3 cellular contexts compared by ENCODE assay signal in the genomic region with DNA sequence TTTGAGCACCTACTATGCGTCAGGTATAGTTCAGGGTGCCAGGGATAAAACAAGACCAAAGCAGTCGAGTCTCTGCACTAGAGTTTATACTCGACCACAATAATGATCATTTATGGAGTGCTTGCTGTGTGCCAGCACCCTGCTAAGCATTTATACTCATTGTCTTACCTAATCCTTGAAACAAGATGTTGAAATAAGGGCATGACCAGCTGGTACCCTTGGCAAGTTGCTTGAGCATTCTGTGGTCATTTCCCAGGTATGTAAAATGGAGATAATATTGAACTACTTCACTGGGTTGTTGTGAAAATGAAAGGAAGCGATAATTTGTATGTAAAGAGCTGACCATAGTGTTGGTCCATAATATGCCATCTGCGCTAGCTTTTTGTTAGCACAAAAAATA.
TF ChIP-seq lines count a peak whose summit lies in the region.

No MANE protein-coding gene starts in this region.

TF ChIP-seq in GM23338, 12 proteins besides CTCF, POLR2A, EP300 and RAD21:
- TF ChIP-seq STAT1 (IDR thresholded peaks at IDR 0.05; ENCODE audit: unreplicated experiment) (no peak), NANOG (IDR thresholded peaks at IDR 0.05; ENCODE audit: borderline replicate concordance) (no peak), ZNF114 (CRISPR knock-in tag; IDR thresholded peaks at IDR 0.05) (no peak)
TF ChIP-seq in GM23338: peak in this region for 0.

TF ChIP-seq in H1, 55 proteins besides CTCF, POLR2A, EP300 and RAD21:
- TF ChIP-seq BACH1 (IDR thresholded peaks at IDR 0.05; ENCODE audit: low read length) (no peak), EZH2 (IDR thresholded peaks at IDR 0.05; ENCODE audit: low read depth, low read length, severe bottlenecking) (no peak), RBBP5 (IDR thresholded peaks at IDR 0.05; ENCODE audit: borderline replicate concordance, low read depth, low read length) (no peak)
- TF ChIP-seq, protein P1, sequence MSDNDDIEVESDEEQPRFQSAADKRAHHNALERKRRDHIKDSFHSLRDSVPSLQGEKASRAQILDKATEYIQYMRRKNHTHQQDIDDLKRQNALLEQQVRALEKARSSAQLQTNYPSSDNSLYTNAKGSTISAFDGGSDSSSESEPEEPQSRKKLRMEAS (IDR thresholded peaks at IDR 0.05), result no peak

TF ChIP-seq in HepG2, 621 proteins besides CTCF, POLR2A, EP300 and RAD21:
- no peak for TF ChIP-seq RBAK (CRISPR knock-in tag; IDR thresholded peaks at IDR 0.05)
- TF ChIP-seq, protein P2, sequence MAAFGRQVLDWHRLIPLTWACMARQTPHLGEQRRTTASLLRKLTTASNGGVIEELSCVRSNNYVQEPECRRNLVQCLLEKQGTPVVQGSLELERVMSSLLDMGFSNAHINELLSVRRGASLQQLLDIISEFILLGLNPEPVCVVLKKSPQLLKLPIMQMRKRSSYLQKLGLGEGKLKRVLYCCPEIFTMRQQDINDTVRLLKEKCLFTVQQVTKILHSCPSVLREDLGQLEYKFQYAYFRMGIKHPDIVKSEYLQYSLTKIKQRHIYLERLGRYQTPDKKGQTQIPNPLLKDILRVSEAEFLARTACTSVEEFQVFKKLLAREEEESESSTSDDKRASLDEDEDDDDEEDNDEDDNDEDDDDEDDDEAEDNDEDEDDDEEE (CRISPR knock-in tag; IDR thresholded peaks at IDR 0.05), result no peak
- TF ChIP-seq, protein P3, sequence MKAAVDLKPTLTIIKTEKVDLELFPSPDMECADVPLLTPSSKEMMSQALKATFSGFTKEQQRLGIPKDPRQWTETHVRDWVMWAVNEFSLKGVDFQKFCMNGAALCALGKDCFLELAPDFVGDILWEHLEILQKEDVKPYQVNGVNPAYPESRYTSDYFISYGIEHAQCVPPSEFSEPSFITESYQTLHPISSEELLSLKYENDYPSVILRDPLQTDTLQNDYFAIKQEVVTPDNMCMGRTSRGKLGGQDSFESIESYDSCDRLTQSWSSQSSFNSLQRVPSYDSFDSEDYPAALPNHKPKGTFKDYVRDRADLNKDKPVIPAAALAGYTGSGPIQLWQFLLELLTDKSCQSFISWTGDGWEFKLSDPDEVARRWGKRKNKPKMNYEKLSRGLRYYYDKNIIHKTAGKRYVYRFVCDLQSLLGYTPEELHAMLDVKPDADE (CRISPR knock-in tag; IDR thresholded peaks at IDR 0.05), result no peak
- TF ChIP-seq, protein P4, sequence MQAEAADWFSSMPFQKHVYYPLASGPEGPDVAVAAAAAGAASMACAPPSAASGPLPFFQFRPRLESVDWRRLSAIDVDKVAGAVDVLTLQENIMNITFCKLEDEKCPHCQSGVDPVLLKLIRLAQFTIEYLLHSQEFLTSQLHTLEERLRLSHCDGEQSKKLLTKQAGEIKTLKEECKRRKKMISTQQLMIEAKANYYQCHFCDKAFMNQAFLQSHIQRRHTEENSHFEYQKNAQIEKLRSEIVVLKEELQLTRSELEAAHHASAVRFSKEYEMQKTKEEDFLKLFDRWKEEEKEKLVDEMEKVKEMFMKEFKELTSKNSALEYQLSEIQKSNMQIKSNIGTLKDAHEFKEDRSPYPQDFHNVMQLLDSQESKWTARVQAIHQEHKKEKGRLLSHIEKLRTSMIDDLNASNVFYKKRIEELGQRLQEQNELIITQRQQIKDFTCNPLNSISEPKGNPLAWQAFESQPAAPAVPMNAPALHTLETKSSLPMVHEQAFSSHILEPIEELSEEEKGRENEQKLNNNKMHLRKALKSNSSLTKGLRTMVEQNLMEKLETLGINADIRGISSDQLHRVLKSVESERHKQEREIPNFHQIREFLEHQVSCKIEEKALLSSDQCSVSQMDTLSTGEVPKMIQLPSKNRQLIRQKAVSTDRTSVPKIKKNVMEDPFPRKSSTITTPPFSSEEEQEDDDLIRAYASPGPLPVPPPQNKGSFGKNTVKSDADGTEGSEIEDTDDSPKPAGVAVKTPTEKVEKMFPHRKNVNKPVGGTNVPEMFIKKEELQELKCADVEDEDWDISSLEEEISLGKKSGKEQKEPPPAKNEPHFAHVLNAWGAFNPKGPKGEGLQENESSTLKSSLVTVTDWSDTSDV (CRISPR knock-in tag; IDR thresholded peaks at IDR 0.05), result no peak
- no peak for TF ChIP-seq NR2C2 (CRISPR knock-in tag; IDR thresholded peaks at IDR 0.05; ENCODE audit: borderline replicate concordance)
